In the genomic region with DNA sequence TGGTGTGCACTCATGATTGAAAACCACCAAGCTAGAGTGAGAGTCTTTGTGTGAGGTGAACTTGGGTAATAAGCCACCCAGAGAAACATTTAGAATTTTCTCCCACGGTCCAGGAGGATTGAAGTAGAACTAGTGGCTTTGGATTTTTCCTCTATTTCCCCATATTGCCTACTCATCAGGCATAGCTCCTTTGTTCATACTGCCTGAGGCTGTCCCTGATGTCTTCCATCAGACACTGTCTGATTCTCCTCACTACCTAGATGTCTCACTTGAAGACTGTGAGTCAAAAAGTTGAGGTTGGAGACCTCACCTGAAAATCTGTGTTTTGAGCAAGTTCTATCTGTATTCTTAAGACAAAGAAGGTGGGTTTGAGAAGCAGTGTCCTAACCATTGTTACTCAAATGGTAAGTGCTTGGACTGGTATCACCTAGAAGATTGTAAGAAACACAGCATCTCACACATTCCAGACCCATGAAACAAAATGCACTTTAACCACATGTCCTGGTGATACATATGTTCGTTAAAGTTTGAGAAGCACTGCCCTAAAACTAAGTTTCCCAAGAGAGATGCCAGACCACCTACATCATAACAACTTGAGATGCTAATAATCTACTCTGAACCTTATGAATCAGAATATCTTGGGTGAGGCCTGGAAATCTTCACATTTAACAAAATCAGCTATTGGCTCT, we compare ENCODE assay signal across 25 cellular contexts.
DNase-seq lines count a peak whose midpoint lies in the region; ATAC-seq, FAIRE-seq and TF ChIP-seq lines count a peak whose summit lies in the region.
"Had no signal": no experiment of that assay in that cellular context is flagged by ENCODE, and none has a peak within 500 bp of the region (broad histone marks: within the 10 kb centered on the region; RNA-seq: fewer than 3 reads in every experiment).

No MANE protein-coding gene starts in this region.

- peak; percentile 94 for DNase-seq in EL
- peak; percentile 66 for DNase-seq in NCI-H226
- peak; percentile 84 for DNase-seq in epithelial cell of prostate (ENCODE audit: low read depth, low spot score)
- peak; percentile 27 for DNase-seq in osteoblast (ENCODE audit: insufficient read length, low spot score, missing footprints)
- DNase-seq in urothelium cell line (ENCODE audit: low spot score): no peak
- DNase-seq in activated CD4-positive, alpha-beta memory T cell treated with anti-CD3 and anti-CD28 coated beads, Interleukin-2, amount 10 ng/mL, durations not matched to agents 7 days and 5 days: no peak
- no peak for DNase-seq in NCI-H187 treated with DMSO at 0.1 percent for 48 hours (lab: John Stamatoyannopoulos, UW)
- DNase-seq: activated CD8-positive, alpha-beta memory T cell treated with anti-CD3 and anti-CD28 coated beads, Interleukin-2, amount 50 U/mL, for 48 hours; activated naive CD4-positive, alpha-beta T cell treated with Interleukin-2 at 50 U/mL for 16 hours; CD4-positive, alpha-beta memory T cell; DMS79 treated with DMSO at 0.1 percent for 48 hours; effector CD8-positive, alpha-beta T cell; mesendoderm; NCI-H1048; NCI-H345; NK-92 treated with Interleukin-12 subunit alpha and Interleukin-12 subunit beta, amount 100 ng/mL, for 24 hours; stimulated activated CD4-positive, alpha-beta T cell treated with anti-CD3 and anti-CD28 coated beads, Interleukin-2, amount 100 ng/mL, for 24 hours; T-helper 2 cell had no signal

- no peak overlapping the region for H2AFZ ChIP-seq in osteoblast (ENCODE audit: low read length)

- H4K20me1 ChIP-seq in osteoblast (ENCODE audit: insufficient read depth, low read length): no peaks in the 10 kb centered on the region

- H3K79me2 ChIP-seq in osteoblast (ENCODE audit: insufficient read depth, low read length): no peaks in the 10 kb centered on the region

- TF ChIP-seq CTCF in osteoblast (IDR thresholded peaks at IDR 0.05; ENCODE audit: extremely low read depth, low read depth, low read length): no peak

- H3K4me3 Mint-ChIP-seq in activated CD4-positive, alpha-beta memory T cell treated with anti-CD3 and anti-CD28 coated beads, Interleukin-2, amount 10 ng/mL, durations not matched to agents 7 days and 5 days: no peak overlapping the region
- H3K4me3 Mint-ChIP-seq: CD4-positive, alpha-beta memory T cell had no signal

- no peaks in the 10 kb centered on the region for H3K9me3 ChIP-seq in osteoblast (ENCODE audit: low read depth, low read length)
- H3K9me3 ChIP-seq: gastroesophageal sphincter, right atrium auricular region had no signal

- H3K4me1 ChIP-seq in osteoblast (ENCODE audit: insufficient read depth, low read length): peaks cover 21% of the 10 kb centered on the region
- H3K4me1 ChIP-seq: gastroesophageal sphincter, right atrium auricular region had no signal

- ATAC-seq in HG03159 (IDR thresholded peaks at IDR 0.05; ENCODE audit: unreplicated experiment): no peak
- ATAC-seq: activated CD4-positive, CD25-positive, alpha-beta regulatory T cell treated with anti-CD3 and anti-CD28 coated beads, Interleukin-2, amount 50 U/mL, for 24 hours; gastroesophageal sphincter; Right ventricle myocardium inferior had no signal

- H3K27ac Mint-ChIP-seq in activated CD4-positive, alpha-beta memory T cell treated with anti-CD3 and anti-CD28 coated beads, Interleukin-2, amount 10 ng/mL, durations not matched to agents 7 days and 5 days: no peak overlapping the region
- H3K27ac Mint-ChIP-seq: CD4-positive, alpha-beta memory T cell had no signal

- H3K27ac ChIP-seq in epithelial cell of prostate: peak overlapping the region; percentile 78
- peak overlapping the region; percentile 91 for H3K27ac ChIP-seq in osteoblast (ENCODE audit: low read depth, low read length)
- H3K27ac ChIP-seq: cardiac muscle cell, gastroesophageal sphincter, right atrium auricular region had no signal

- H3K9me3 Mint-ChIP-seq in activated CD4-positive, alpha-beta memory T cell treated with anti-CD3 and anti-CD28 coated beads, Interleukin-2, amount 10 ng/mL, durations not matched to agents 7 days and 5 days: no peaks in the 10 kb centered on the region

- H3K4me3 ChIP-seq in osteoblast (ENCODE audit: insufficient read depth, low read length): no peak overlapping the region
- H3K4me3 ChIP-seq: cardiac muscle cell, gastroesophageal sphincter, right atrium auricular region had no signal

- H3K4me1 Mint-ChIP-seq in activated CD4-positive, alpha-beta memory T cell treated with anti-CD3 and anti-CD28 coated beads, Interleukin-2, amount 10 ng/mL, durations not matched to agents 7 days and 5 days: no peaks in the 10 kb centered on the region
- H3K4me1 Mint-ChIP-seq: CD4-positive, alpha-beta memory T cell had no signal

- FAIRE-seq in urothelium cell line (lab: Jason Lieb, UNC): no peak
- FAIRE-seq: GM12892 had no signal

- CTCF ChIA-PET in activated CD4-positive, alpha-beta memory T cell treated with anti-CD3 and anti-CD28 coated beads, Interleukin-2, amount 10 ng/mL, durations not matched to agents 7 days and 5 days (lab: Charles Lee): no interaction called here

- H3K4me2 ChIP-seq in osteoblast (ENCODE audit: insufficient read depth, low read length): no peak overlapping the region

- H3K36me3 Mint-ChIP-seq in activated CD4-positive, alpha-beta memory T cell treated with anti-CD3 and anti-CD28 coated beads, Interleukin-2, amount 10 ng/mL, durations not matched to agents 7 days and 5 days (ENCODE audit: low read depth): no peaks in the 10 kb centered on the region
- H3K36me3 Mint-ChIP-seq: CD4-positive, alpha-beta memory T cell had no signal

- POLR2A ChIA-PET in activated CD4-positive, alpha-beta memory T cell treated with anti-CD3 and anti-CD28 coated beads, Interleukin-2, amount 10 ng/mL, durations not matched to agents 7 days and 5 days (lab: Charles Lee): no interaction called here

- H3K27me3 Mint-ChIP-seq in activated CD4-positive, alpha-beta memory T cell treated with anti-CD3 and anti-CD28 coated beads, Interleukin-2, amount 10 ng/mL, durations not matched to agents 7 days and 5 days: no peaks in the 10 kb centered on the region
- H3K27me3 Mint-ChIP-seq: CD4-positive, alpha-beta memory T cell had no signal

- no peaks in the 10 kb centered on the region for H3K36me3 ChIP-seq in osteoblast (ENCODE audit: insufficient read depth, low read length)
- H3K36me3 ChIP-seq: cardiac muscle cell, gastroesophageal sphincter, right atrium auricular region had no signal

- H3K27me3 ChIP-seq in osteoblast (ENCODE audit: insufficient read depth, low read length): no peaks in the 10 kb centered on the region
- H3K27me3 ChIP-seq: cardiac muscle cell, gastroesophageal sphincter, right atrium auricular region had no signal

Comparison
In these comparisons a context has a peak if more than half of its experiments do, and no peak if none do; other contexts are left out.
1. DNase-seq: peak in EL (single experiment), NCI-H226 (single experiment), epithelial cell of prostate (single experiment) and osteoblast (single experiment); none in urothelium cell line (single experiment), activated CD4-positive, alpha-beta memory T cell treated with anti-CD3 and anti-CD28 coated beads, Interleukin-2, amount 10 ng/mL, durations not matched to agents 7 days and 5 days (single experiment) and NCI-H187 treated with DMSO at 0.1 percent for 48 hours (single experiment).